ENCODE assay signal across 36 cellular contexts in the genomic region with DNA sequence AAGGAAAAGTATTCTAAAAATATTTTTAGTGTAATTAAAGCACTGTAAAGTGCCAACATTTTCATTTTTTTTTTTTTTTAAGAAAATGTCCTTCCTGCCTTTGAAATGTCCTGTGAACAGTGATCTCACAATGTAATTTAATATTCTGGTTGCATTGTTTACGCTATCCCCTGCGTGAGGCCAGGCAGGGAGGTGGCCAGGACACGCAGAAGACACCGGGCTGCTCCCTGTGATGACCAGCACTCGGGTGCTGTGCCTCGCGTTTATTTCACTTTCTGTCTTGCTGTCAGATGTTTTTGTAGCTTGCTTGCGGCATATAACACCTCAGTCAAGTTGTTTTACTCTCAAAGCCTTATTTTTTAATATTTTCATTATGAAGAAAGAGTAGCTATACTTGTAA. TPM values are rescaled to one million over a fixed set of nuclear protein-coding genes. Genes with fewer than 3 reads are reported as not detected.
"Had no signal": no experiment of that assay in that cellular context is flagged by ENCODE, and none has a peak within 500 bp of the region (broad histone marks: within the 10 kb centered on the region; RNA-seq: fewer than 3 reads in every experiment).

No MANE protein-coding gene starts in this region.

- H3K36me3 ChIP-seq: adrenal gland, brain microvascular endothelial cell, breast epithelium had no signal

- H3K27ac ChIP-seq: adrenal gland, body of pancreas, brain microvascular endothelial cell, breast epithelium, VCaP had no signal

- H3K27me3 ChIP-seq: adrenal gland, brain microvascular endothelial cell had no signal

- H3K4me1 ChIP-seq: adrenal gland, body of pancreas, breast epithelium had no signal

- DNase-seq: activated B cell treated with CpG ODN at 0.5 μM for 24 hours; activated CD4-positive, alpha-beta memory T cell treated with anti-CD3 and anti-CD28 coated beads for 36 hours; activated CD4-positive, alpha-beta T cell treated with anti-CD3 and anti-CD28 coated beads for 4 hours; activated CD4-positive, alpha-beta T cell treated with anti-CD3 and anti-CD28 coated beads, Interleukin-2, amount 10 ng/mL, durations not matched to agents 24 days and 14 days; activated CD4-positive, alpha-beta T cell treated with anti-CD3 and anti-CD28 coated beads, Interleukin-2, amount 50 U/mL, for 1 hour; activated CD4-positive, alpha-beta T cell treated with anti-CD3 and anti-CD28 coated beads, Interleukin-2, amount 50 U/mL, for 4 hours; activated CD4-positive, CD25-positive, alpha-beta regulatory T cell treated with anti-CD3 and anti-CD28 coated beads, Interleukin-2, amount 50 U/mL, for 72 hours; activated CD8-positive, alpha-beta memory T cell treated with anti-CD3 and anti-CD28 coated beads, Interleukin-2, amount 50 U/mL, for 4 hours; activated CD8-positive, alpha-beta T cell treated with anti-CD3 and anti-CD28 coated beads for 36 hours; activated effector memory CD4-positive, alpha-beta T cell treated with anti-CD3 and anti-CD28 coated beads, Interleukin-2, amount 50 U/mL, for 16 hours; activated gamma-delta T cell treated with Interleukin-2 at 50 U/mL for 16 hours; activated naive CD4-positive, alpha-beta T cell; activated naive CD4-positive, alpha-beta T cell treated with anti-CD3 and anti-CD28 coated beads for 36 hours; activated naive CD4-positive, alpha-beta T cell treated with anti-CD3 and anti-CD28 coated beads, Interleukin-2, amount 50 U/mL, for 16 hours; activated naive CD8-positive, alpha-beta T cell treated with anti-CD3 and anti-CD28 coated beads for 36 hours; activated T-cell treated with anti-CD3 and anti-CD28 coated beads for 4 hours; activated T-cell treated with anti-CD3 and anti-CD28 coated beads, Interleukin-2, amount 50 U/mL, for 1 hour; activated T-cell treated with anti-CD3 and anti-CD28 coated beads, Interleukin-2, amount 50 U/mL, for 4 hours; activated T-cell treated with anti-CD3 and anti-CD28 coated beads, Interleukin-2, amount 50 U/mL, for 72 hours; adrenal gland; amniotic stem cell; aorta; body of pancreas; brain microvascular endothelial cell; central memory CD4-positive, alpha-beta T cell; T-helper 2 cell; T-helper 9 cell had no signal

- ATAC-seq: activated CD8-positive, alpha-beta T cell treated with anti-CD3 and anti-CD28 coated beads for 36 hours; activated naive CD4-positive, alpha-beta T cell treated with anti-CD3 and anti-CD28 coated beads, Interleukin-2, amount 50 U/mL, for 72 hours; activated T-cell treated with anti-CD3 and anti-CD28 coated beads, Interleukin-2, amount 50 U/mL, for 4 hours; activated T-cell treated with anti-CD3 and anti-CD28 coated beads, Interleukin-2, amount 50 U/mL, for 72 hours; activated T-helper 17 cell treated with anti-CD3 and anti-CD28 coated beads, Interleukin-2, amount 50 U/mL, for 72 hours; body of pancreas had no signal

- H3K9me3 ChIP-seq: adrenal gland, body of pancreas, breast epithelium had no signal

- H3K4me3 ChIP-seq: adrenal gland, body of pancreas, breast epithelium had no signal

- FAIRE-seq: astrocyte, TTC549 had no signal

RNA-seq across cellular contexts. Expression of a gene that starts 18.5 kb away (rescaled TPM):
- total RNA-seq: activated B cell treated with CpG ODN at 0.5 μM for 24 hours; activated CD4-positive, alpha-beta memory T cell treated with anti-CD3 and anti-CD28 coated beads for 36 hours; activated CD4-positive, alpha-beta T cell treated with anti-CD3 and anti-CD28 coated beads, Interleukin-2, amount 10 ng/mL, durations not matched to agents 24 days and 14 days; activated CD8-positive, alpha-beta memory T cell treated with anti-CD3 and anti-CD28 coated beads for 36 hours; activated CD8-positive, alpha-beta T cell treated with anti-CD3 and anti-CD28 coated beads for 36 hours; activated naive CD4-positive, alpha-beta T cell treated with anti-CD3 and anti-CD28 coated beads for 36 hours; activated naive CD4-positive, alpha-beta T cell treated with anti-CD3 and anti-CD28 coated beads, Interleukin-2, amount 50 U/mL, for 72 hours; activated naive CD8-positive, alpha-beta T cell treated with anti-CD3 and anti-CD28 coated beads for 36 hours; activated T-cell treated with anti-CD3 and anti-CD28 coated beads, Interleukin-2, amount 50 U/mL, for 4 hours; activated T-cell treated with anti-CD3 and anti-CD28 coated beads, Interleukin-2, amount 50 U/mL, for 72 hours; activated T-helper 1 cell treated with anti-CD3 and anti-CD28 coated beads, Interleukin-12 subunit alpha, Interleukin-12 subunit beta, Interleukin-2, Interleukin-4 antibody, amounts not matched to agents 30 ng/mL and 10 ng/mL and 1 ng/mL, durations not matched to agents 14 hours and 24 hours and 36 hours; activated T-helper 17 cell treated with anti-CD3 and anti-CD28 coated beads, Interleukin-2, amount 50 U/mL, for 72 hours; aorta; astrocyte; body of pancreas; cardiac septum had no signal
- polyA plus RNA-seq: aorta had no signal
